Comparison of ENCODE assay signal across 12 cellular contexts in the genomic region with DNA sequence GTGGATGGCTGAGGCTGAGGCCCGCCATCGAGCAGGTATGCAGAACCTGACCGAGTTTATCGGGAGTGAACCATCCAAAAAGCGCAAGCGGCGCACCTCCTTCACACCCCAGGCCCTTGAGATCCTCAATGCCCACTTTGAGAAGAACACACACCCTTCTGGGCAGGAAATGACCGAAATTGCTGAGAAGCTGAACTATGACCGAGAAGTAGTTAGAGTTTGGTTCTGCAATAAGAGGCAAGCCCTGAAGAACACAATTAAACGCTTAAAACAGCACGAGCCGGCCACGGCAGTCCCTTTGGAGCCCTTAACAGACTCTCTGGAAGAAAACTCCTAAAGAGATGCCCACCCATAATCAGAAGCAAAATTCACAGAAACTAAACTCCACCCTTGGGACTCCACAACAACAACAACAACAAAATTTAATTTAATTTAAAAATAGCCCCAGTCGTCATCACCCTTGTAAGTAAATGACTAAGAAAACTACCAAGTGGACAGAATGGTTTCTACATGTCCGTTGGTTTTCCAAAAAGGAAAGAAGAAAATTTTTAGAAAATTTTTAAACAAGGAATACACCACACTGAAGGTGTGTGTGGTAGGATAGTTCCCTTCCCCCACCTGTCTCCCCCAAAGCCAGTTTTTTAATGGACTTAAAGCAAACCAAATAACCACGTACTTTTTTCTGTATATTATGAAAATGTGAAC.
DNase-seq lines count a peak whose midpoint lies in the region; ATAC-seq and TF ChIP-seq lines count a peak whose summit lies in the region.
"Had no signal": no experiment of that assay in that cellular context is flagged by ENCODE, and none has a peak within 500 bp of the region (broad histone marks: within the 10 kb centered on the region; RNA-seq: fewer than 3 reads in every experiment).

No MANE protein-coding gene starts in this region.

- peaks cover 9% of the 10 kb centered on the region for H3K27me3 Mint-ChIP-seq in activated CD4-positive, alpha-beta memory T cell treated with anti-CD3 and anti-CD28 coated beads for 36 hours

- no peak for TF ChIP-seq CTCF in OCI-LY3 (IDR thresholded peaks at IDR 0.05; ENCODE audit: low read depth, low read length)
- TF ChIP-seq CTCF in mucosa of descending colon (IDR thresholded peaks at IDR 0.05), result no peak

- POLR2A ChIA-PET in activated CD4-positive, alpha-beta memory T cell treated with anti-CD3 and anti-CD28 coated beads for 36 hours (lab: Charles Lee), result no interaction called here

- H3K9me3 ChIP-seq in OCI-LY3 (ENCODE audit: insufficient read depth, low read length) (no peaks in the 10 kb centered on the region), mucosa of descending colon (no peaks in the 10 kb centered on the region)

- H3K27ac Mint-ChIP-seq in activated CD4-positive, alpha-beta memory T cell treated with anti-CD3 and anti-CD28 coated beads for 36 hours, result no peak overlapping the region
- H3K27ac Mint-ChIP-seq: B cell; T-helper 1 cell treated with Interleukin-12 subunit alpha and Interleukin-12 subunit beta and Interleukin-4 antibody, amounts not matched to agents 30 μg/mL and 1 μg/mL, for 36 hours had no signal

- ATAC-seq in GM18498 (IDR thresholded peaks at IDR 0.05; ENCODE audit: unreplicated experiment) (peak; percentile 19), GM21723 (IDR thresholded peaks at IDR 0.05; ENCODE audit: unreplicated experiment) (peak; percentile 25), mucosa of descending colon (peak; percentile 55), GM18868 (IDR thresholded peaks at IDR 0.05; ENCODE audit: unreplicated experiment) (no peak)

- H3K4me2 ChIP-seq in OCI-LY3 (ENCODE audit: low read length), result peak overlapping the region; percentile 95

- H3K4me3 ChIP-seq in OCI-LY3 (ENCODE audit: low read length), result peak overlapping the region; percentile 73
- no peak overlapping the region for H3K4me3 ChIP-seq in mucosa of descending colon
- H3K4me3 ChIP-seq: lung had no signal

- CTCF ChIA-PET in activated CD4-positive, alpha-beta memory T cell treated with anti-CD3 and anti-CD28 coated beads for 36 hours (lab: Charles Lee), result interaction anchor here (0.6 to 4.1 kb wide), 6 partner anchors 10 to 1094 kb away, joined by 3 to 38 read pairs (median 4); no protein-coding TSS in a partner anchor

- no peaks in the 10 kb centered on the region for H3K79me2 ChIP-seq in OCI-LY3 (ENCODE audit: low read length)

- H3K4me1 ChIP-seq in OCI-LY3 (ENCODE audit: low read length) (peaks cover 5% of the 10 kb centered on the region; the same call in 1 of the 2 replicates), mucosa of descending colon (ENCODE audit: low read depth) (peaks cover 11% of the 10 kb centered on the region)

- H3K27me3 ChIP-seq in OCI-LY3 (ENCODE audit: low read depth, low read length), result peaks cover 49% of the 10 kb centered on the region

- DNase-seq in mucosa of descending colon, result peak in 1 of 3 donors; percentile 14
- DNase-seq in stimulated activated naive CD4-positive, alpha-beta T cell treated with Interleukin-2 at 50 U/mL for 16 hours (lab: John Stamatoyannopoulos, UW), result no peak
- DNase-seq in central memory CD4-positive, alpha-beta T cell, result no peak
- no peak for DNase-seq in activated CD4-positive, alpha-beta memory T cell treated with anti-CD3 and anti-CD28 coated beads for 36 hours
- DNase-seq: effector CD4-positive, alpha-beta T cell had no signal

- H3K36me3 ChIP-seq in OCI-LY3 (replicated peaks; ENCODE audit: low read depth, low read length) (no peaks in the 10 kb centered on the region), mucosa of descending colon (ENCODE audit: low read depth) (no peaks in the 10 kb centered on the region)

- intact Hi-C loops in mucosa of descending colon (cut with DNase I, micrococcal nuclease), result loop anchor here in 1 of 2 donors (5.0 kb wide), 1 partner anchor 532 kb away; no protein-coding TSS in a partner anchor
- intact Hi-C loops in activated CD4-positive, alpha-beta memory T cell treated with anti-CD3 and anti-CD28 coated beads for 36 hours (cut with micrococcal nuclease), result loop anchor here (1.0 to 5.0 kb wide), 3 partner anchors 58 to 667 kb away; no protein-coding TSS in a partner anchor

- no peak overlapping the region for H3K9ac ChIP-seq in OCI-LY3 (ENCODE audit: low read length)

- H2AFZ ChIP-seq in OCI-LY3 (ENCODE audit: low read depth, low read length), result no peak overlapping the region

- no peaks in the 10 kb centered on the region for H3K4me1 Mint-ChIP-seq in activated CD4-positive, alpha-beta memory T cell treated with anti-CD3 and anti-CD28 coated beads for 36 hours (ENCODE audit: low read depth)

- H3K36me3 Mint-ChIP-seq in activated CD4-positive, alpha-beta memory T cell treated with anti-CD3 and anti-CD28 coated beads for 36 hours, result no peaks in the 10 kb centered on the region

- no peak overlapping the region for H3K4me3 Mint-ChIP-seq in activated CD4-positive, alpha-beta memory T cell treated with anti-CD3 and anti-CD28 coated beads for 36 hours
- H3K4me3 Mint-ChIP-seq: B cell; T-helper 1 cell treated with Interleukin-12 subunit alpha and Interleukin-12 subunit beta and Interleukin-4 antibody, amounts not matched to agents 30 μg/mL and 1 μg/mL, for 36 hours had no signal

- no peaks in the 10 kb centered on the region for H4K20me1 ChIP-seq in OCI-LY3 (ENCODE audit: insufficient read depth, low read length)

- no peak overlapping the region for H3K27ac ChIP-seq in OCI-LY3 (ENCODE audit: low read length)

- H3K9me3 Mint-ChIP-seq in activated CD4-positive, alpha-beta memory T cell treated with anti-CD3 and anti-CD28 coated beads for 36 hours, result no peaks in the 10 kb centered on the region
- H3K9me3 Mint-ChIP-seq: T-helper 1 cell treated with Interleukin-12 subunit alpha and Interleukin-12 subunit beta and Interleukin-4 antibody, amounts not matched to agents 30 μg/mL and 1 μg/mL, for 36 hours had no signal
